31 cellular contexts compared by ENCODE assay signal in genomic region chr20:40525356-40525755, GRCh38.
DNase-seq lines count a peak whose midpoint lies in the region; ATAC-seq and TF ChIP-seq lines count a peak whose summit lies in the region.
"Had no signal": no experiment of that assay in that cellular context is flagged by ENCODE, and none has a peak within 500 bp of the region (broad histone marks: within the 10 kb centered on the region; RNA-seq: fewer than 3 reads in every experiment).

No MANE protein-coding gene starts in this region.

- no peaks in the 10 kb centered on the region for H3K36me3 Mint-ChIP-seq in MCF 10A (ENCODE audit: insufficient read depth, unreplicated experiment)
- H3K36me3 Mint-ChIP-seq: activated naive CD8-positive, alpha-beta T cell; CD4-positive, CD25-positive, alpha-beta regulatory T cell; natural killer cell; stimulated activated naive B cell treated with anti-CD40 and anti-IgM and Interleukin-4, amounts not matched to agents 10 μg/mL and 1 μg/mL and 100 μg/mL, for 72 hours had no signal

- H3K27ac ChIP-seq in breast epithelium (no peak overlapping the region), ovary (no peak overlapping the region)
- H3K27ac ChIP-seq: 22Rv1, lower lobe of right lung, Peyer's patch, suprapubic skin, upper lobe of right lung had no signal

- H3K4me3 ChIP-seq in breast epithelium (no peak overlapping the region), fibroblast of pulmonary artery (replicated peaks; ENCODE audit: low read depth, low read length) (no peak overlapping the region), ovary (no peak overlapping the region)
- H3K4me3 ChIP-seq: lower lobe of right lung, Peyer's patch, suprapubic skin, upper lobe of right lung had no signal

- H3K4me1 ChIP-seq in breast epithelium (no peaks in the 10 kb centered on the region), ovary (ENCODE audit: insufficient read depth) (no peaks in the 10 kb centered on the region)
- H3K4me1 ChIP-seq: lower lobe of right lung, Peyer's patch, upper lobe of right lung had no signal

- H3K27ac Mint-ChIP-seq in MCF 10A (ENCODE audit: low read depth, unreplicated experiment): peak overlapping the region; percentile 0
- H3K27ac Mint-ChIP-seq: activated CD4-positive, alpha-beta T cell treated with anti-CD3 and anti-CD28 coated beads, Interleukin-2, amount 10 ng/mL, durations not matched to agents 7 days and 5 days; activated naive CD8-positive, alpha-beta T cell; CD4-positive, CD25-positive, alpha-beta regulatory T cell; natural killer cell; stimulated activated naive B cell treated with anti-CD40 and anti-IgM and Interleukin-4, amounts not matched to agents 10 μg/mL and 1 μg/mL and 100 μg/mL, for 72 hours had no signal

- BruUV-seq in MCF 10A (replicated peaks; lab: Mats Ljungman, UMichigan): no TSS peak

- DNase-seq in MCF 10A (ENCODE audit: unreplicated experiment) (peak; percentile 55), breast epithelium (ENCODE audit: low spot score in 2 of 2) (no peak), T1000 (lab: John Stamatoyannopoulos, UW) (peak; percentile 28), fibroblast of pulmonary artery (ENCODE audit: low read depth) (peak; percentile 34), ovary (no peak)
- DNase-seq in activated CD4-positive, CD25-positive, alpha-beta regulatory T cell treated with anti-CD3 and anti-CD28 coated beads, Interleukin-2, amount 50 U/mL, for 72 hours: no peak
- DNase-seq: activated CD4-positive, alpha-beta T cell treated with anti-CD3 and anti-CD28 coated beads, Interleukin-2, amount 10 ng/mL, durations not matched to agents 7 days and 5 days; activated effector memory CD4-positive, alpha-beta T cell treated with anti-CD3 and anti-CD28 coated beads, Interleukin-2, amount 50 U/mL, for 16 hours; activated T-cell treated with anti-CD3 and anti-CD28 coated beads, Interleukin-2, amount 50 U/mL, for 1 hour; Calu3; CD4-positive, CD25-positive, alpha-beta regulatory T cell; cortex of kidney; DMS79 treated with DMSO at 0.1 percent for 48 hours; effector memory CD4-positive, alpha-beta T cell; erythroblast; hippocampal formation; lower lobe of right lung; natural killer cell; NCI-H1048; NCI-H1694; NCI-H82; Peyer's patch; SIG-M5; stimulated activated naive B cell treated with anti-CD40 and anti-IgM and Interleukin-4, amounts not matched to agents 10 μg/mL and 1 μg/mL and 100 μg/mL, for 72 hours; T-helper 9 cell; upper lobe of right lung had no signal

- WGBS in ovary, 3 donors: 27 to 29% (median 29%) methylated on average over 4 of the region's 4 CpGs

- H3K36me3 ChIP-seq in breast epithelium: no peaks in the 10 kb centered on the region
- H3K36me3 ChIP-seq in ovary: no peaks in the 10 kb centered on the region
- H3K36me3 ChIP-seq: lower lobe of right lung, Peyer's patch, suprapubic skin, upper lobe of right lung had no signal

- intact Hi-C loops in MCF 10A (cut with micrococcal nuclease) (no loop called here), breast epithelium (cut with DNase I; ENCODE audit: low total_unique reads) (no loop called here), ovary (cut with DNase I) (no loop called here)

- peaks cover 11% of the 10 kb centered on the region for H3K4me1 Mint-ChIP-seq in MCF 10A (ENCODE audit: insufficient read depth, unreplicated experiment)
- H3K4me1 Mint-ChIP-seq: activated CD4-positive, alpha-beta T cell treated with anti-CD3 and anti-CD28 coated beads, Interleukin-2, amount 10 ng/mL, durations not matched to agents 7 days and 5 days; CD4-positive, CD25-positive, alpha-beta regulatory T cell; natural killer cell; stimulated activated naive B cell treated with anti-CD40 and anti-IgM and Interleukin-4, amounts not matched to agents 10 μg/mL and 1 μg/mL and 100 μg/mL, for 72 hours had no signal

- no peak for ATAC-seq in GM21619 (IDR thresholded peaks at IDR 0.05; ENCODE audit: unreplicated experiment)
- ATAC-seq in GM19463 (IDR thresholded peaks at IDR 0.05; ENCODE audit: unreplicated experiment): no peak
- ATAC-seq: lower lobe of right lung; natural killer cell; stimulated activated naive B cell treated with anti-CD40 and anti-IgM and Interleukin-4, amounts not matched to agents 10 μg/mL and 1 μg/mL and 100 μg/mL, for 72 hours; upper lobe of right lung had no signal

- TF ChIP-seq POLR2A in breast epithelium (IDR thresholded peaks at IDR 0.05) (no peak), ovary (IDR thresholded peaks at IDR 0.05) (no peak)

- no peaks in the 10 kb centered on the region for H3K27me3 Mint-ChIP-seq in MCF 10A (ENCODE audit: insufficient read depth, unreplicated experiment)
- H3K27me3 Mint-ChIP-seq: activated CD4-positive, alpha-beta T cell treated with anti-CD3 and anti-CD28 coated beads, Interleukin-2, amount 10 ng/mL, durations not matched to agents 7 days and 5 days; CD4-positive, CD25-positive, alpha-beta regulatory T cell had no signal

- H3K9me3 Mint-ChIP-seq in MCF 10A (ENCODE audit: unreplicated experiment): peaks cover under 1% of the 10 kb centered on the region
- H3K9me3 Mint-ChIP-seq: natural killer cell; stimulated activated naive B cell treated with anti-CD40 and anti-IgM and Interleukin-4, amounts not matched to agents 10 μg/mL and 1 μg/mL and 100 μg/mL, for 72 hours had no signal

- H3K4me3 Mint-ChIP-seq in MCF 10A (ENCODE audit: unreplicated experiment): no peak overlapping the region
- H3K4me3 Mint-ChIP-seq: activated CD4-positive, alpha-beta T cell treated with anti-CD3 and anti-CD28 coated beads, Interleukin-2, amount 10 ng/mL, durations not matched to agents 7 days and 5 days; activated naive CD8-positive, alpha-beta T cell; CD4-positive, CD25-positive, alpha-beta regulatory T cell; natural killer cell; stimulated activated naive B cell treated with anti-CD40 and anti-IgM and Interleukin-4, amounts not matched to agents 10 μg/mL and 1 μg/mL and 100 μg/mL, for 72 hours had no signal

- H3K9me3 ChIP-seq in breast epithelium: peaks cover 6 to 7% of the 10 kb centered on the region in 2 donors
- H3K9me3 ChIP-seq in ovary: no peaks in the 10 kb centered on the region
- H3K9me3 ChIP-seq: suprapubic skin, upper lobe of right lung had no signal

- CTCF ChIA-PET in MCF 10A (lab: Yijun Ruan, JAX): interaction anchor here (0.5 to 1.8 kb wide), 7 partner anchors 14 to 365 kb away, joined by 3 to 5 read pairs (median 3); no protein-coding TSS in a partner anchor

- TF ChIP-seq CTCF in MCF 10A (IDR thresholded peaks at IDR 0.05; ENCODE audit: unreplicated experiment): no peak
- TF ChIP-seq CTCF in breast epithelium (IDR thresholded peaks at IDR 0.05): no peak
- no peak for TF ChIP-seq CTCF in fibroblast of pulmonary artery (IDR thresholded peaks at IDR 0.05; ENCODE audit: low read length, missing control alignments)
- no peak for TF ChIP-seq CTCF in ovary (IDR thresholded peaks at IDR 0.05)

- H3K27me3 ChIP-seq in breast epithelium: no peaks in the 10 kb centered on the region
- H3K27me3 ChIP-seq in ovary: no peaks in the 10 kb centered on the region
- H3K27me3 ChIP-seq: Peyer's patch, suprapubic skin, upper lobe of right lung had no signal

- no peak for TF ChIP-seq EP300 in ovary (IDR thresholded peaks at IDR 0.05)

- POLR2A ChIA-PET in MCF 10A (lab: Yijun Ruan, JAX): interaction anchor here (1.2 to 1.5 kb wide), 2 partner anchors 9 to 164 kb away, joined by 3 to 6 read pairs; partner anchors contain the start of gene MAFB

Comparison
In these comparisons a context has a peak if more than half of its experiments do, and no peak if none do; other contexts are left out.
1. DNase-seq: peak in MCF 10A (single experiment), T1000 (single experiment) and fibroblast of pulmonary artery (single experiment); none in breast epithelium (0 of 2), ovary (0 of 5) and activated CD4-positive, CD25-positive, alpha-beta regulatory T cell treated with anti-CD3 and anti-CD28 coated beads, Interleukin-2, amount 50 U/mL, for 72 hours (single experiment).